22 cellular contexts compared by ENCODE assay signal in genomic region chr16:66376114-66376513, GRCh38. TPM values are rescaled to one million over a fixed set of nuclear protein-coding genes. Genes with fewer than 3 reads are reported as not detected.
DNase-seq lines count a peak whose midpoint lies in the region; ATAC-seq and TF ChIP-seq lines count a peak whose summit lies in the region.
"Had no signal": no experiment of that assay in that cellular context is flagged by ENCODE, and none has a peak within 500 bp of the region (broad histone marks: within the 10 kb centered on the region; RNA-seq: fewer than 3 reads in every experiment).

No MANE protein-coding gene starts in this region.

- H3K9me3 ChIP-seq in right atrium auricular region = no peaks in the 10 kb centered on the region
- H3K9me3 ChIP-seq in esophagus muscularis mucosa = no peaks in the 10 kb centered on the region
- peaks cover 0 to 3% of the 10 kb centered on the region in 2 donors for H3K9me3 ChIP-seq in lung (ENCODE audit: control insufficient read depth in 2 of 2, insufficient read depth in 1 of 2, low read length in 1 of 2)
- no peaks in the 10 kb centered on the region for H3K9me3 ChIP-seq in subcutaneous abdominal adipose tissue (ENCODE audit: control insufficient read depth in 5 of 5, low read length in 5 of 5)
- H3K9me3 ChIP-seq: HAP-1 had no signal

- intact Hi-C loops in left cardiac atrium (cut with DNase I) = no loop called here
- intact Hi-C loops in esophagus muscularis mucosa (cut with DNase I) = no loop called here

- WGBS in esophagus muscularis mucosa = 88% methylated on average over 6 of the region's 6 CpGs
- WGBS in lung, 2 donors = 81 to 88% methylated on average over 6 of the region's 6 CpGs

- TF ChIP-seq CTCF in right atrium auricular region (IDR thresholded peaks at IDR 0.05) (no peak), esophagus muscularis mucosa (IDR thresholded peaks at IDR 0.05) (no peak), lung (IDR thresholded peaks at IDR 0.05; ENCODE audit: control extremely low read depth, extremely low read depth) (no peak)

- ATAC-seq in left cardiac atrium (no peak), lung (ENCODE audit: insufficient read depth, low FRiP score) (no peak), SK-N-SH treated with all-trans-retinoic acid at 6 μM for 48 hours (no peak)

- no peak for TF ChIP-seq POLR2A in esophagus muscularis mucosa (IDR thresholded peaks at IDR 0.05; ENCODE audit: low read depth)

- no peak for TF ChIP-seq EP300 in esophagus muscularis mucosa (IDR thresholded peaks at IDR 0.05)

- H3K27ac ChIP-seq in right atrium auricular region = peak overlapping the region; percentile 37 to 60
- peak overlapping the region in 3 of 4 donors; percentile 28 to 50 (median 29) for H3K27ac ChIP-seq in esophagus muscularis mucosa (replicated peaks in 1 of 4)
- H3K27ac ChIP-seq in lung (ENCODE audit: low read depth in 1 of 2, low read length in 1 of 2) = peak overlapping the region; percentile 55 to 78
- peak overlapping the region; percentile 80 for H3K27ac ChIP-seq in subcutaneous abdominal adipose tissue (ENCODE audit: low read depth, low read length)
- H3K27ac ChIP-seq: GM23248 had no signal

- DNase-seq in right atrium auricular region (ENCODE audit: low spot score) = no peak
- DNase-seq in left cardiac atrium = no peak
- no peak for DNase-seq in esophagus muscularis mucosa (ENCODE audit: extremely low spot score)
- DNase-seq in lung (ENCODE audit: low spot score) = no peak
- no peak for DNase-seq in medulla oblongata (ENCODE audit: extremely low spot score)
- DNase-seq in AG20443 (ENCODE audit: low spot score) = no peak
- DNase-seq: CD4-positive, alpha-beta memory T cell; DMS153; GDM1; NCI-H1417 treated with DMSO at 0.1 percent for 48 hours; NCI-H187 treated with DMSO at 0.1 percent for 48 hours; NCI-H226; NCI-H524 treated with DMSO at 0.1 percent for 48 hours had no signal

- H3K36me3 ChIP-seq in right atrium auricular region (peaks cover 3% of the 10 kb centered on the region), esophagus muscularis mucosa (peaks cover 0 to 26% (median 0%) of the 10 kb centered on the region in 4 donors), lung (ENCODE audit: control insufficient read depth in 2 of 2, insufficient read depth in 2 of 2, low read length in 2 of 2) (no peaks in the 10 kb centered on the region), subcutaneous abdominal adipose tissue (ENCODE audit: control insufficient read depth in 5 of 5, insufficient read depth in 5 of 5, low read length in 5 of 5) (peaks cover 0 to 18% (median 4%) of the 10 kb centered on the region in 5 donors)
- H3K36me3 ChIP-seq: HAP-1 had no signal

- H3K27me3 ChIP-seq in right atrium auricular region = no peaks in the 10 kb centered on the region
- no peaks in the 10 kb centered on the region for H3K27me3 ChIP-seq in esophagus muscularis mucosa
- no peaks in the 10 kb centered on the region for H3K27me3 ChIP-seq in lung (ENCODE audit: control insufficient read depth, insufficient read depth)
- peaks cover 0 to 3% (median 0%) of the 10 kb centered on the region in 5 donors for H3K27me3 ChIP-seq in subcutaneous abdominal adipose tissue (ENCODE audit: control insufficient read depth in 5 of 5, insufficient read depth in 4 of 5, low read length in 5 of 5)

- H3K4me3 ChIP-seq in right atrium auricular region (no peak overlapping the region), esophagus muscularis mucosa (no peak overlapping the region), lung (no peak overlapping the region), subcutaneous abdominal adipose tissue (ENCODE audit: low read depth in 1 of 5, low read length in 5 of 5) (peak overlapping the region in 1 of 5 donors; percentile 2)
- H3K4me3 ChIP-seq: GM23248, HAP-1, PC-9 had no signal

- H3K4me1 ChIP-seq in right atrium auricular region (peaks cover 0 to 26% of the 10 kb centered on the region in 2 donors), esophagus muscularis mucosa (peaks cover 0 to 17% (median 13%) of the 10 kb centered on the region in 4 donors), lung (ENCODE audit: control insufficient read depth in 2 of 2, insufficient read depth in 2 of 2, low read length in 2 of 2) (peaks cover 0 to 16% of the 10 kb centered on the region in 2 donors), subcutaneous abdominal adipose tissue (ENCODE audit: control insufficient read depth in 5 of 5, insufficient read depth in 5 of 5, low read length in 5 of 5) (peaks cover 0 to 84% (median 9%) of the 10 kb centered on the region in 5 donors)
- H3K4me1 ChIP-seq: HAP-1 had no signal

- H3K9ac ChIP-seq in subcutaneous abdominal adipose tissue (ENCODE audit: low read length in 5 of 5) = peak overlapping the region in 1 of 5 donors; percentile 42
- H3K9ac ChIP-seq: GM23248 had no signal

TF ChIP-seq in SK-N-SH treated with all-trans-retinoic acid at 6 μM for 48 hours, 23 proteins besides CTCF, POLR2A, EP300 and RAD21 (continues in another document):
- no peak for TF ChIP-seq TCF4 (CRISPR knock-in tag; IDR thresholded peaks at IDR 0.05; ENCODE audit: borderline replicate concordance)
- no peak for TF ChIP-seq ZNF8 (CRISPR knock-in tag; IDR thresholded peaks at IDR 0.05)
- no peak for TF ChIP-seq BACH2 (CRISPR knock-in tag; IDR thresholded peaks at IDR 0.05; ENCODE audit: borderline replicate concordance)
- TF ChIP-seq SNAI2 (CRISPR knock-in tag; IDR thresholded peaks at IDR 0.05) = no peak
- no peak for TF ChIP-seq ZNF565 (CRISPR knock-in tag; conservative IDR thresholded peaks at IDR 0.05; ENCODE audit: low read depth)
- no peak for TF ChIP-seq OSR1 (CRISPR knock-in tag; IDR thresholded peaks at IDR 0.05)
- no peak for TF ChIP-seq GLIS3 (CRISPR knock-in tag; IDR thresholded peaks at IDR 0.05)
- no peak for TF ChIP-seq ESRRG (CRISPR knock-in tag; IDR thresholded peaks at IDR 0.05)
- TF ChIP-seq ISL1 (CRISPR knock-in tag; IDR thresholded peaks at IDR 0.05) = no peak
- TF ChIP-seq TSHZ2 (CRISPR knock-in tag; IDR thresholded peaks at IDR 0.05) = no peak
- no peak for TF ChIP-seq CSDC2 (CRISPR knock-in tag; IDR thresholded peaks at IDR 0.05)
- TF ChIP-seq POU6F1 (CRISPR knock-in tag; IDR thresholded peaks at IDR 0.05; ENCODE audit: borderline replicate concordance, low read depth) = no peak
- TF ChIP-seq CSRNP3 (CRISPR knock-in tag; IDR thresholded peaks at IDR 0.05) = no peak
- no peak for TF ChIP-seq RARB (CRISPR knock-in tag; IDR thresholded peaks at IDR 0.05)

RNA-seq across cellular contexts. Expression of gene CDH5, which starts 9.6 kb away (rescaled TPM):
- total RNA-seq in right atrium auricular region = 10 to 100 TPM; 47.4 to 58.0 TPM
- total RNA-seq in left cardiac atrium = 10 to 100 TPM; 40.3 to 80.0 TPM
- 10 to 100 TPM; 19.5 to 63.1 (median 50.6) TPM for total RNA-seq in esophagus muscularis mucosa
- total RNA-seq in lung = 100 to 1,000 TPM in 1 of 2 donors, 10 to 100 TPM in 1; 80.2 to 196 TPM
- 10 to 100 TPM; 29.9 to 82.1 TPM for polyA plus RNA-seq in lung
- total RNA-seq: CD4-positive, alpha-beta memory T cell; GM23248; HT-29 had no signal
- polyA plus RNA-seq: BJ; CD4-positive, alpha-beta memory T cell; GM23248 had no signal

RNA-seq across cellular contexts. Expression of gene BEAN1, which starts 51.0 kb away (rescaled TPM):
- total RNA-seq in right atrium auricular region = under 1 TPM; 0.48 to 0.75 TPM
- total RNA-seq in left cardiac atrium = 1 to 10 TPM; 1.2 to 1.6 TPM
- total RNA-seq in esophagus muscularis mucosa = under 1 TPM in 2 of 4 donors, not detected in 2; 0.23 to 0.50 TPM
- 1 to 10 TPM in 1 of 2 donors, under 1 TPM in 1; 0.31 to 3.2 TPM for total RNA-seq in lung
- polyA plus RNA-seq in lung = under 1 TPM; 0.16 to 0.20 TPM
- total RNA-seq: CD4-positive, alpha-beta memory T cell; Daoy; HT-29; M059J had no signal
- polyA plus RNA-seq: BJ had no signal

Comparison
In these comparisons a context has a peak if more than half of its experiments do, and no peak if none do; other contexts are left out.
1. H3K27ac ChIP-seq: peak in every context shown above with its lines; median percentile 80 in subcutaneous abdominal adipose tissue; 66 in lung; 48 in right atrium auricular region; 29 in esophagus muscularis mucosa.